In genomic region chr19:46428278-46429141, GRCh38 we compare ENCODE assay signal across 8 cellular contexts. TPM values are rescaled to one million over a fixed set of nuclear protein-coding genes. Genes with fewer than 3 reads are reported as not detected.
DNase-seq lines count a peak whose midpoint lies in the region; ATAC-seq and TF ChIP-seq lines count a peak whose summit lies in the region.

PNMA8C (minus strand) TSS chr19:46428936; CDS start chr19:46428359, 577 bp downstream.

- H3K27me3 Mint-ChIP-seq in mesothelial cell of epicardium (ENCODE audit: low read depth) = peaks cover 24% of the 10 kb centered on the region

- H3K27me3 ChIP-seq in endocrine pancreas (ENCODE audit: control insufficient read depth, insufficient read depth, low read length) = no peaks in the 10 kb centered on the region

- TF ChIP-seq CTCF in mesothelial cell of epicardium (IDR thresholded peaks at IDR 0.05; ENCODE audit: unreplicated experiment) = no peak

- peak within 1 kb of the TSS; percentile 72 for H3K4me3 ChIP-seq in endocrine pancreas (ENCODE audit: control insufficient read depth, insufficient read depth, low read length)

- peaks cover 6% of the 10 kb centered on the region for H3K4me1 ChIP-seq in endocrine pancreas (ENCODE audit: control insufficient read depth, insufficient read depth, low read length)

- H3K36me3 ChIP-seq in endocrine pancreas (ENCODE audit: control insufficient read depth, insufficient read depth, low read length) = no peaks in the 10 kb centered on the region

- peak within 1 kb of the TSS; percentile 5 for H3K9ac ChIP-seq in endocrine pancreas (ENCODE audit: control insufficient read depth, insufficient read depth, low read length)

- peak; percentile 63 for DNase-seq in COLO668 (lab: John Stamatoyannopoulos, UW; ENCODE audit: unreplicated experiment)
- peak; percentile 15 for DNase-seq in NCI-H1436 treated with DMSO at 0.1 percent for 48 hours (lab: John Stamatoyannopoulos, UW)
- peak; percentile 75 for DNase-seq in activated CD8-positive, alpha-beta memory T cell treated with anti-CD3 and anti-CD28 coated beads for 24 hours
- peak in 1 of 2 experiments; percentile 49 for DNase-seq in mesothelial cell of epicardium (ENCODE audit: low spot score in 2 of 2, unreplicated experiment in 2 of 2)
- DNase-seq in stimulated activated naive CD8-positive, alpha-beta T cell treated with anti-CD3 and anti-CD28 coated beads, Interleukin-15, Interleukin-2, amounts not matched to agents 100 U/mL and 50 U/mL, for 24 hours = peak; percentile 72
- no peak for DNase-seq in HPDE6-E6E7 (ENCODE audit: extremely low spot score)

- H3K9me3 ChIP-seq in endocrine pancreas (ENCODE audit: control insufficient read depth, low read length) = no peaks in the 10 kb centered on the region

- ATAC-seq in stimulated activated naive CD8-positive, alpha-beta T cell treated with anti-CD3 and anti-CD28 coated beads, Interleukin-15, Interleukin-2, amounts not matched to agents 100 U/mL and 50 U/mL, for 24 hours = peak; percentile 25
- no peak for ATAC-seq in HG02642 (IDR thresholded peaks at IDR 0.05; ENCODE audit: poor library complexity, unreplicated experiment)

- H3K27ac Mint-ChIP-seq in mesothelial cell of epicardium = no peak within 1 kb of the TSS

- H3K4me1 Mint-ChIP-seq in mesothelial cell of epicardium = peaks cover 31% of the 10 kb centered on the region

- peak within 1 kb of the TSS; percentile 54 for H3K4me3 Mint-ChIP-seq in mesothelial cell of epicardium

- no peaks in the 10 kb centered on the region for H3K9me3 Mint-ChIP-seq in mesothelial cell of epicardium

- no peaks in the 10 kb centered on the region for H3K36me3 Mint-ChIP-seq in mesothelial cell of epicardium

RNA-seq across cellular contexts. Expression of gene PNMA8C, which starts in this region (rescaled TPM):
- total RNA-seq in mesothelial cell of epicardium = 0.49 to 0.79 TPM (median 0.73 TPM) in 3 replicates
